In genomic region chr10:29882766-29883165, GRCh38 we compare ENCODE assay signal across 25 cellular contexts.
"Had no signal": no experiment of that assay in that cellular context is flagged by ENCODE, and none has a peak within 500 bp of the region (broad histone marks: within the 10 kb centered on the region; RNA-seq: fewer than 3 reads in every experiment).

No MANE protein-coding gene starts in this region.

- H3K27me3 ChIP-seq: pancreas, stomach had no signal

- DNase-seq: activated CD4-positive, alpha-beta memory T cell treated with anti-CD3 and anti-CD28 coated beads, Interleukin-2, amount 10 ng/mL, durations not matched to agents 7 days and 5 days; activated CD4-positive, alpha-beta T cell treated with anti-CD3 and anti-CD28 coated beads, Interleukin-2, amount 10 ng/mL, durations not matched to agents 7 days and 5 days; activated CD4-positive, CD25-positive, alpha-beta regulatory T cell treated with anti-CD3 and anti-CD28 coated beads, Interleukin-2, amount 50 U/mL, for 72 hours; activated CD8-positive, alpha-beta memory T cell treated with anti-CD3 and anti-CD28 coated beads, Interleukin-2, amount 50 U/mL, for 48 hours; activated gamma-delta T cell; activated naive CD4-positive, alpha-beta T cell treated with anti-CD3 and anti-CD28 coated beads, Interleukin-2, amount 10 ng/mL, durations not matched to agents 7 days and 5 days; activated T-cell treated with anti-CD3 and anti-CD28 coated beads, Interleukin-2, amount 50 U/mL, for 24 hours; amniotic stem cell; central memory CD4-positive, alpha-beta T cell; endodermal cell; head of caudate nucleus; hippocampal formation; immature natural killer cell; midbrain; naive thymus-derived CD4-positive, alpha-beta T cell; nucleus accumbens; pancreas; retina; stimulated activated CD4-positive, alpha-beta T cell treated with anti-CD3 and anti-CD28 coated beads, Interleukin-1b, Interleukin-23, amount 100 ng/mL, for 48 hours; stimulated activated naive B cell treated with anti-CD40 and anti-IgM and Interleukin-4, amounts not matched to agents 10 μg/mL and 1 μg/mL and 100 μg/mL, for 72 hours; stomach; T-helper 2 cell had no signal

- H3K4me2 ChIP-seq: smooth muscle cell had no signal

- H3K4me1 ChIP-seq: pancreas, prostate gland had no signal

- H3K4me3 ChIP-seq: lung, pancreas, prostate gland, smooth muscle cell, stomach had no signal

- H3K27ac ChIP-seq: pancreas had no signal

- H3K36me3 ChIP-seq: pancreas, prostate gland, stomach had no signal

- H3K9me3 ChIP-seq: pancreas, prostate gland, stomach had no signal
